In the genomic region with DNA sequence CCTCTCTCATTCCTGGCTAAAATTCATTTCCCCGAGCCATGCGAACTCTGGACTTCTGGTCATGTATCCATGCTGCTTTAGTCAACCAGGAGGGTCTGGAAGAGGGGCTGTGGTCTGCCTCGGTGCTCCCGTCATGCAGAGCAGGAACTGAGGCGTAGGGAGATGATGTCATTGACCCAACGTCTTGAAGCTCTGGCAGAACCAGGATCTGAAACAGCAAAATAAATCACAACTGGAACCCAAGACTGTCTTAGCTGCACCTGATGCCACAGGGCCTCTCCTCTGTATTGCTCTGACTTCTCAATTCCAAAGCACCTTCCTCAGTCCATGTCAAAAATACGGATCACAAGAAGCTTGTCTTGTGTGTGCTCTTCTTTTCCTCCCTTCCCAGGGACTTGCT, we compare ENCODE assay signal across 17 cellular contexts.
"Had no signal": no experiment of that assay in that cellular context is flagged by ENCODE, and none has a peak within 500 bp of the region (broad histone marks: within the 10 kb centered on the region; RNA-seq: fewer than 3 reads in every experiment).

No MANE protein-coding gene starts in this region.

- H3K36me3 Mint-ChIP-seq: naive thymus-derived CD8-positive, alpha-beta T cell had no signal

- H3K9me3 ChIP-seq: esophagus squamous epithelium, mucosa of descending colon, neutrophil, psoas muscle, stomach, thoracic aorta, transverse colon had no signal

- H3K4me3 Mint-ChIP-seq: dendritic cell treated with granulocyte-macrophage colony-stimulating factor and Interleukin-4, amounts not matched to agents 40 ng/mL and 50 ng/mL, for 4 days; effector memory CD8-positive, alpha-beta T cell; naive thymus-derived CD8-positive, alpha-beta T cell had no signal

- H3K4me1 Mint-ChIP-seq: naive thymus-derived CD8-positive, alpha-beta T cell had no signal

- H3K27me3 ChIP-seq: esophagus squamous epithelium, hepatocyte, neutrophil, stomach, transverse colon had no signal

- H3K27ac Mint-ChIP-seq: dendritic cell treated with granulocyte-macrophage colony-stimulating factor and Interleukin-4, amounts not matched to agents 40 ng/mL and 50 ng/mL, for 4 days; effector memory CD8-positive, alpha-beta T cell; naive thymus-derived CD8-positive, alpha-beta T cell had no signal

- H3K27me3 Mint-ChIP-seq: dendritic cell treated with granulocyte-macrophage colony-stimulating factor and Interleukin-4, amounts not matched to agents 40 ng/mL and 50 ng/mL, for 4 days had no signal

- ATAC-seq: effector memory CD8-positive, alpha-beta T cell; left lobe of liver; mucosa of descending colon; naive thymus-derived CD8-positive, alpha-beta T cell; psoas muscle had no signal

- H3K9me3 Mint-ChIP-seq: dendritic cell treated with granulocyte-macrophage colony-stimulating factor and Interleukin-4, amounts not matched to agents 40 ng/mL and 50 ng/mL, for 4 days; effector memory CD8-positive, alpha-beta T cell had no signal

- H3K27ac ChIP-seq: hepatocyte, neutrophil, psoas muscle, stomach, thoracic aorta, transverse colon had no signal

- DNase-seq: effector memory CD8-positive, alpha-beta T cell; esophagus squamous epithelium; foreskin fibroblast; mucosa of descending colon; naive thymus-derived CD8-positive, alpha-beta T cell; psoas muscle; small intestine; stimulated activated CD4-positive, alpha-beta T cell treated with anti-CD3 and anti-CD28 coated beads, Interleukin-12 subunit alpha, Interleukin-12 subunit beta, amount 100 ng/mL, for 4 hours; stimulated activated naive CD4-positive, alpha-beta T cell; stomach; substantia nigra; transverse colon had no signal

- H3K4me1 ChIP-seq: psoas muscle, transverse colon had no signal

- H3K4me3 ChIP-seq: esophagus squamous epithelium, hepatocyte, mucosa of descending colon, psoas muscle, stomach, thoracic aorta, transverse colon had no signal
